Comparison of ENCODE assay signal across 22 cellular contexts in the genomic region with DNA sequence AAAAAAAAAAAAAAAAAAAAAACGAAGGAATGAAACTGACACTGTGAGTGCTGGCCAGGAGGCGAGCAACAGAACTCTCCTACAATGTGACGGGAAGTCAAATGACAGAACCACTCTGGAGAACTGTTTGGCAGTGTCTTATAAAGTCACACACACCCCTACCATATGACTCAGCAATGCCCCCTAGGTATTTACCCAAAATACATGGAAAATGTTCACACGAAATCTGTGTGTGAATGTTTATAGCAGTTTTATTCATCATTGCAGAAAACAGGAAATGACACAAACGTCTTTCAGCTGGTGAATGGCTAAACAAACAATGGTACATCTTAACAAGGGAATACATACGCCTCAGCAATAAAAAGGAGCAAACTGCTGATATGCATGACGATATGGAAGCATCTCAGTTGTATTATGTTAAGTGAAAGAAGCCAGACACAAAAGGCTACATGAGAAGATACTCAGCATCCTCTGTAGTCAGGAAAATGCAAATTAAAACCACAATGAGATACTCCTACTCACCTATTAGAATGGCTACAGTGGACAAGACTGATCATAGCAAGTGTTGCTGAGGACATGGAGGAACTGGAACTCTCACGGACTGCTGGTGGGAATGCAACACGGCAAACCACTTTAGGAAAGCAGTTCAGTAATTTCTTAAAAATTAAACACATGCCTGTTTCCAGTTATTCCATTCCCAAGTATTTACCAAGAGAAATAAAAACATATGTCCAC.
DNase-seq lines count a peak whose midpoint lies in the region; ATAC-seq and TF ChIP-seq lines count a peak whose summit lies in the region.
"Had no signal": no experiment of that assay in that cellular context is flagged by ENCODE, and none has a peak within 500 bp of the region (broad histone marks: within the 10 kb centered on the region; RNA-seq: fewer than 3 reads in every experiment).

No MANE protein-coding gene starts in this region.

- no peak overlapping the region for H3K27ac ChIP-seq in OCI-LY3 (ENCODE audit: low read length)
- H3K27ac ChIP-seq in coronary artery = no peak overlapping the region
- H3K27ac ChIP-seq: body of pancreas, dorsolateral prefrontal cortex, neutrophil had no signal

- H3K9ac ChIP-seq in OCI-LY3 (ENCODE audit: low read length) = no peak overlapping the region

- H3K4me2 ChIP-seq in OCI-LY3 (ENCODE audit: low read length) = peak overlapping the region; percentile 34

- no peaks in the 10 kb centered on the region for H3K36me3 ChIP-seq in OCI-LY3 (replicated peaks; ENCODE audit: low read depth, low read length)
- H3K36me3 ChIP-seq: neutrophil had no signal

- TF ChIP-seq CTCF in OCI-LY3 (IDR thresholded peaks at IDR 0.05; ENCODE audit: low read depth, low read length) (peak; percentile 8; the same call in 1 of the 2 replicates), coronary artery (IDR thresholded peaks at IDR 0.05) (no peak), CD14-positive monocyte (IDR thresholded peaks at IDR 0.05) (no peak)

- no peaks in the 10 kb centered on the region for H3K79me2 ChIP-seq in OCI-LY3 (ENCODE audit: low read length)

- no peak overlapping the region for H3K27ac Mint-ChIP-seq in CD14-positive monocyte
- H3K27ac Mint-ChIP-seq: activated CD4-positive, alpha-beta T cell treated with anti-CD3 and anti-CD28 coated beads, Interleukin-2, amount 10 ng/mL, durations not matched to agents 24 days and 14 days had no signal

- no peaks in the 10 kb centered on the region for H4K20me1 ChIP-seq in OCI-LY3 (ENCODE audit: insufficient read depth, low read length)

- ATAC-seq in HG03175 (IDR thresholded peaks at IDR 0.05; ENCODE audit: unreplicated experiment) = no peak
- ATAC-seq: body of pancreas; right cardiac atrium; stimulated activated naive CD8-positive, alpha-beta T cell treated with anti-CD3 and anti-CD28 coated beads, Interleukin-15, Interleukin-2, amounts not matched to agents 100 U/mL and 50 U/mL, for 24 hours had no signal

- no peaks in the 10 kb centered on the region for H3K27me3 ChIP-seq in OCI-LY3 (ENCODE audit: low read depth, low read length)
- H3K27me3 ChIP-seq: body of pancreas, dorsolateral prefrontal cortex had no signal

- no peaks in the 10 kb centered on the region for H3K9me3 ChIP-seq in OCI-LY3 (ENCODE audit: insufficient read depth, low read length)
- H3K9me3 ChIP-seq: body of pancreas, neutrophil had no signal

- peaks cover 10% of the 10 kb centered on the region for H3K4me1 ChIP-seq in OCI-LY3 (ENCODE audit: low read length)

- peaks cover 0 to 2% (median 0%) of the 10 kb centered on the region in 3 donors for H3K27me3 Mint-ChIP-seq in CD14-positive monocyte (ENCODE audit: low read depth in 3 of 3)

- H3K4me3 Mint-ChIP-seq in CD14-positive monocyte = no peak overlapping the region
- H3K4me3 Mint-ChIP-seq: activated CD4-positive, alpha-beta T cell treated with anti-CD3 and anti-CD28 coated beads, Interleukin-2, amount 10 ng/mL, durations not matched to agents 24 days and 14 days had no signal

- no peaks in the 10 kb centered on the region for H3K36me3 Mint-ChIP-seq in CD14-positive monocyte

- peaks cover 0 to 2% (median 0%) of the 10 kb centered on the region in 7 donors for H3K9me3 Mint-ChIP-seq in CD14-positive monocyte
- H3K9me3 Mint-ChIP-seq: activated CD4-positive, alpha-beta T cell treated with anti-CD3 and anti-CD28 coated beads, Interleukin-2, amount 10 ng/mL, durations not matched to agents 24 days and 14 days had no signal

- H2AFZ ChIP-seq in OCI-LY3 (ENCODE audit: low read depth, low read length) = no peak overlapping the region

- no peaks in the 10 kb centered on the region for H3K4me1 Mint-ChIP-seq in CD14-positive monocyte
- H3K4me1 Mint-ChIP-seq: activated CD4-positive, alpha-beta T cell treated with anti-CD3 and anti-CD28 coated beads, Interleukin-2, amount 10 ng/mL, durations not matched to agents 24 days and 14 days had no signal

- intact Hi-C loops in CD14-positive monocyte (cut with micrococcal nuclease) = no loop called here

- DNase-seq in EL = peak; percentile 36
- peak; percentile 8 for DNase-seq in coronary artery (ENCODE audit: low spot score)
- peak; percentile 53 to 96 for DNase-seq in lung microvascular endothelial cell (ENCODE audit: low read depth in 2 of 2)
- DNase-seq in NCI-H146 (lab: John Stamatoyannopoulos, UW) = no peak
- DNase-seq in CD14-positive monocyte (ENCODE audit: low spot score) = no peak
- no peak for DNase-seq in stimulated activated CD4-positive, alpha-beta T cell treated with anti-CD3 and anti-CD28 coated beads, Interleukin-15, amount 100 ng/mL, for 24 hours
- DNase-seq: activated CD4-positive, alpha-beta T cell treated with anti-CD3 and anti-CD28 coated beads, Interleukin-2, amount 10 ng/mL, durations not matched to agents 24 days and 14 days; activated naive CD4-positive, alpha-beta T cell treated with anti-CD3 and anti-CD28 coated beads, Interleukin-2, amount 50 U/mL, for 16 hours; DMS79; H7; hippocampal formation; NCI-H1417 treated with DMSO at 0.1 percent for 48 hours; NCI-H510A treated with DMSO at 0.1 percent for 48 hours; OCI-M1; stimulated activated naive CD8-positive, alpha-beta T cell treated with anti-CD3 and anti-CD28 coated beads, Interleukin-15, Interleukin-2, amounts not matched to agents 100 U/mL and 50 U/mL, for 24 hours; trophoblast cell had no signal

- H3K4me3 ChIP-seq in OCI-LY3 (ENCODE audit: low read length) = no peak overlapping the region
- no peak overlapping the region for H3K4me3 ChIP-seq in coronary artery
- H3K4me3 ChIP-seq: body of pancreas, dorsolateral prefrontal cortex had no signal

Comparison
In these comparisons a context has a peak if more than half of its experiments do, and no peak if none do; other contexts are left out.
1. DNase-seq: peak in EL (single experiment), coronary artery (single experiment) and lung microvascular endothelial cell (2 of 2); none in NCI-H146 (single experiment), CD14-positive monocyte (single experiment) and stimulated activated CD4-positive, alpha-beta T cell treated with anti-CD3 and anti-CD28 coated beads, Interleukin-15, amount 100 ng/mL, for 24 hours (single experiment).